ENCODE assay signal across 13 cellular contexts in genomic region chr10:71703577-71703976, GRCh38. TPM values are rescaled to one million over a fixed set of nuclear protein-coding genes. Genes with fewer than 3 reads are reported as not detected.
A peak's percentile ranks its signal among the peaks of the same experiment; 100 is the strongest.
DNase-seq lines count a peak whose midpoint lies in the region; ATAC-seq and TF ChIP-seq lines count a peak whose summit lies in the region.
"Had no signal": no experiment of that assay in that cellular context is flagged by ENCODE, and none has a peak within 500 bp of the region (broad histone marks: within the 10 kb centered on the region; RNA-seq: fewer than 3 reads in every experiment).

No MANE protein-coding gene starts in this region.

- no peak overlapping the region for H3K4me2 ChIP-seq in MM.1S (ENCODE audit: low read depth, low read length)
- H3K4me2 ChIP-seq: A549 had no signal

- no peaks in the 10 kb centered on the region for H3K36me3 ChIP-seq in MM.1S (replicated peaks; ENCODE audit: insufficient read depth, low read length)

- H3K27ac ChIP-seq in CD4-positive, alpha-beta T cell (ENCODE audit: low read depth, low read length) = no peak overlapping the region
- no peak overlapping the region for H3K27ac ChIP-seq in MM.1S (ENCODE audit: low read length)
- no peak overlapping the region for H3K27ac ChIP-seq in foreskin keratinocyte
- H3K27ac ChIP-seq: A549, GM23248 had no signal

- CTCF ChIA-PET in CD4-positive, alpha-beta T cell (lab: Charles Lee) = no interaction called here

- H3K9ac ChIP-seq in MM.1S (ENCODE audit: low read length) = no peak overlapping the region
- H3K9ac ChIP-seq: GM23248 had no signal

- no peaks in the 10 kb centered on the region for H3K36me3 Mint-ChIP-seq in CD4-positive, alpha-beta T cell (ENCODE audit: low read depth)
- no peaks in the 10 kb centered on the region for H3K36me3 Mint-ChIP-seq in nephron progenitor cell (ENCODE audit: low read depth)

- DNase-seq in AG09319 (ENCODE audit: extremely low read depth, low read depth) (no peak), MM.1S (no peak), foreskin keratinocyte (no peak), NCI-H510A treated with DMSO at 0.1 percent for 48 hours (lab: John Stamatoyannopoulos, UW) (no peak), nephron progenitor cell (no peak)
- no peak for DNase-seq in CD4-positive, alpha-beta T cell
- DNase-seq: DMS53, GM23248, IMR-90 had no signal

- H3K9me2 ChIP-seq in MM.1S (replicated peaks; ENCODE audit: insufficient read depth, low read length) = no peaks in the 10 kb centered on the region

- no peak overlapping the region for H2AFZ ChIP-seq in MM.1S (ENCODE audit: low read length)
- H2AFZ ChIP-seq: GM23248 had no signal

- H3K4me3 Mint-ChIP-seq in CD4-positive, alpha-beta T cell = no peak overlapping the region
- H3K4me3 Mint-ChIP-seq in nephron progenitor cell = no peak overlapping the region

- H3K4me1 ChIP-seq in MM.1S (ENCODE audit: low read length) (no peaks in the 10 kb centered on the region), foreskin keratinocyte (no peaks in the 10 kb centered on the region)

- H3F3A ChIP-seq in MM.1S (ENCODE audit: insufficient read depth, low read length) = no peaks in the 10 kb centered on the region

- H3K27ac Mint-ChIP-seq in CD4-positive, alpha-beta T cell = no peak overlapping the region
- no peak overlapping the region for H3K27ac Mint-ChIP-seq in nephron progenitor cell

- no peaks in the 10 kb centered on the region for H4K20me1 ChIP-seq in MM.1S (ENCODE audit: insufficient read depth, low read length)

- no peak overlapping the region for H3K4me3 ChIP-seq in MM.1S (ENCODE audit: low read length)
- H3K4me3 ChIP-seq: A549, GM12878, GM23248 had no signal

- no peak for ATAC-seq in CD4-positive, alpha-beta T cell (ENCODE audit: poor library complexity)
- no peak for ATAC-seq in foreskin keratinocyte
- ATAC-seq: A549, GM12878 had no signal

- intact Hi-C loops in CD4-positive, alpha-beta T cell (cut with DNase I, micrococcal nuclease) = loop anchor here in 1 of 2 experiments (1.0 kb wide), 1 partner anchor 108 kb away; no protein-coding TSS in a partner anchor

- H3K79me2 ChIP-seq in MM.1S (ENCODE audit: low read length) = no peaks in the 10 kb centered on the region

- POLR2A ChIA-PET in CD4-positive, alpha-beta T cell (lab: Charles Lee) = no interaction called here

- H3K9me3 ChIP-seq in CD4-positive, alpha-beta T cell (ENCODE audit: control insufficient read depth, low read length) = no peaks in the 10 kb centered on the region
- H3K9me3 ChIP-seq in MM.1S (replicated peaks; ENCODE audit: insufficient read depth, low read length) = no peaks in the 10 kb centered on the region
- H3K9me3 ChIP-seq: A549 had no signal

- H3K9me3 Mint-ChIP-seq in CD4-positive, alpha-beta T cell = no peaks in the 10 kb centered on the region
- H3K9me3 Mint-ChIP-seq in nephron progenitor cell = no peaks in the 10 kb centered on the region

- H3K27me3 Mint-ChIP-seq in CD4-positive, alpha-beta T cell = no peaks in the 10 kb centered on the region
- peaks cover 6% of the 10 kb centered on the region for H3K27me3 Mint-ChIP-seq in nephron progenitor cell (ENCODE audit: low read depth, poor library complexity)

- H3K4me1 Mint-ChIP-seq in CD4-positive, alpha-beta T cell (ENCODE audit: low read depth) = peaks cover 14% of the 10 kb centered on the region
- peaks cover 23% of the 10 kb centered on the region for H3K4me1 Mint-ChIP-seq in nephron progenitor cell

- no peaks in the 10 kb centered on the region for H3K27me3 ChIP-seq in CD4-positive, alpha-beta T cell (ENCODE audit: control insufficient read depth, insufficient read depth, low read length)
- H3K27me3 ChIP-seq in MM.1S (replicated peaks; ENCODE audit: insufficient read depth, low read length) (peaks cover 69% of the 10 kb centered on the region), foreskin keratinocyte (peaks cover 3% of the 10 kb centered on the region)

- TF ChIP-seq CTCF in AG09319 (IDR thresholded peaks at IDR 0.05; ENCODE audit: low read depth, low read length) (peak; percentile 3), MM.1S (IDR thresholded peaks at IDR 0.05; ENCODE audit: low read length) (peak; percentile 25), foreskin keratinocyte (conservative IDR thresholded peaks at IDR 0.05) (peak; percentile 14), nephron progenitor cell (IDR thresholded peaks at IDR 0.05) (no peak)
- TF ChIP-seq CTCF in CD4-positive, alpha-beta T cell (IDR thresholded peaks at IDR 0.05) = peak; percentile 20

RNA-seq across cellular contexts. Expression of gene C10orf105, which starts 16.0 kb away (rescaled TPM):
- total RNA-seq in CD4-positive, alpha-beta T cell = under 1 TPM; 0.25 to 0.36 TPM
- total RNA-seq in foreskin keratinocyte = not detected in 2 replicates
- polyA plus RNA-seq in foreskin keratinocyte = not detected in 2 replicates
- total RNA-seq: Daoy, GM23248 had no signal
- polyA plus RNA-seq: A549, AG04450, GM23248, IMR-90 had no signal
